8 cellular contexts compared by ENCODE assay signal in genomic region chr16:85055503-85056210, GRCh38. TPM values are rescaled to one million over a fixed set of nuclear protein-coding genes. Genes with fewer than 3 reads are reported as not detected.
DNase-seq lines count a peak whose midpoint lies in the region; ATAC-seq and TF ChIP-seq lines count a peak whose summit lies in the region.

No MANE protein-coding gene starts in this region.

- intact Hi-C loops in prostate gland (cut with DNase I), result no loop called here

- H3K36me3 ChIP-seq in OCI-LY3 (replicated peaks; ENCODE audit: low read depth, low read length) (no peaks in the 10 kb centered on the region), prostate gland (no peaks in the 10 kb centered on the region)

- H3K4me3 Mint-ChIP-seq in type B pancreatic cell, result peak overlapping the region; percentile 71

- H3K79me2 ChIP-seq in OCI-LY3 (ENCODE audit: low read length), result no peaks in the 10 kb centered on the region

- WGBS in prostate gland, result 24% methylated on average over 14 of the region's 14 CpGs

- H3K27me3 Mint-ChIP-seq in type B pancreatic cell, result no peaks in the 10 kb centered on the region

- no peak for TF ChIP-seq POLR2A in prostate gland (IDR thresholded peaks at IDR 0.05)

- peaks cover 4% of the 10 kb centered on the region for H3K9me3 Mint-ChIP-seq in type B pancreatic cell

- peaks cover 29% of the 10 kb centered on the region for H3K4me1 Mint-ChIP-seq in type B pancreatic cell (ENCODE audit: unreplicated experiment)

- peak overlapping the region; percentile 75 for H2AFZ ChIP-seq in OCI-LY3 (ENCODE audit: low read depth, low read length)

- H3K4me2 ChIP-seq in OCI-LY3 (ENCODE audit: low read length), result peak overlapping the region; percentile 76

- H4K20me1 ChIP-seq in OCI-LY3 (ENCODE audit: insufficient read depth, low read length), result no peaks in the 10 kb centered on the region

- H3K4me3 ChIP-seq in OCI-LY3 (ENCODE audit: low read length) (peak overlapping the region; percentile 61), prostate gland (peak overlapping the region in 1 of 2 donors; percentile 7)

- H3K27ac Mint-ChIP-seq in type B pancreatic cell, result peak overlapping the region; percentile 32

- H3K27ac ChIP-seq in OCI-LY3 (ENCODE audit: low read length) (no peak overlapping the region), prostate gland (peak overlapping the region; percentile 74 to 76)

- H3K9ac ChIP-seq in OCI-LY3 (ENCODE audit: low read length), result no peak overlapping the region; the same call in 1 of the 2 replicates

- H3K36me3 Mint-ChIP-seq in type B pancreatic cell, result peaks cover 3% of the 10 kb centered on the region

- peaks cover 36% of the 10 kb centered on the region for H3K27me3 ChIP-seq in OCI-LY3 (ENCODE audit: low read depth, low read length)
- no peaks in the 10 kb centered on the region for H3K27me3 ChIP-seq in prostate gland (replicated peaks; ENCODE audit: insufficient read depth)

- TF ChIP-seq CTCF in OCI-LY3 (IDR thresholded peaks at IDR 0.05; ENCODE audit: low read depth, low read length) (no peak), prostate gland (IDR thresholded peaks at IDR 0.05) (no peak), type B pancreatic cell (conservative IDR thresholded peaks at IDR 0.05) (no peak)

- DNase-seq in GF-D8 (lab: John Stamatoyannopoulos, UW) (peak; percentile 92), activated T-helper 1 cell treated with Interleukin-2 at 50 U/mL for 16 hours (ENCODE audit: low read depth) (peak; percentile 57), germinal center (ENCODE audit: low spot score) (peak; percentile 13), prostate gland (ENCODE audit: low spot score) (peak; percentile 47), type B pancreatic cell (ENCODE audit: extremely low spot score, unreplicated experiment) (no peak), T1000 (lab: John Stamatoyannopoulos, UW) (no peak)

- H3K9me3 ChIP-seq in OCI-LY3 (ENCODE audit: insufficient read depth, low read length), result no peaks in the 10 kb centered on the region
- no peaks in the 10 kb centered on the region for H3K9me3 ChIP-seq in prostate gland

- H3K4me1 ChIP-seq in OCI-LY3 (ENCODE audit: low read length) (peaks cover 9% of the 10 kb centered on the region), prostate gland (replicated peaks) (no peaks in the 10 kb centered on the region)

- peak; percentile 77 for ATAC-seq in HG02588 (IDR thresholded peaks at IDR 0.05; ENCODE audit: unreplicated experiment)

RNA-seq across cellular contexts. Expression of gene KIAA0513, which starts 28.1 kb away (rescaled TPM):
- total RNA-seq in prostate gland, result 10 to 100 TPM; 14.4 to 29.4 TPM
- total RNA-seq in type B pancreatic cell (ENCODE audit: low replicate concordance), result 12.9 and 30.4 TPM in 2 replicates

RNA-seq across cellular contexts. Expression of gene ZDHHC7, which starts 44.3 kb away (rescaled TPM):
- total RNA-seq in prostate gland, result 10 to 100 TPM; 64.6 TPM
- total RNA-seq in type B pancreatic cell (ENCODE audit: low replicate concordance), result 47.1 and 55.0 TPM in 2 replicates

RNA-seq across cellular contexts. Expression of gene CIBAR2, which starts 56.6 kb away (rescaled TPM):
- total RNA-seq in prostate gland, result not detected
- total RNA-seq in type B pancreatic cell (ENCODE audit: low replicate concordance), result 1.3 and 4.9 TPM in 2 replicates

Comparison
In these comparisons a context has a peak if more than half of its experiments do, and no peak if none do; other contexts are left out.
1. DNase-seq: peak in GF-D8 (single experiment), activated T-helper 1 cell treated with Interleukin-2 at 50 U/mL for 16 hours (single experiment), germinal center (single experiment) and prostate gland (single experiment); none in type B pancreatic cell (single experiment) and T1000 (single experiment).